Comparison of ENCODE assay signal across 2 cellular contexts in the genomic region with DNA sequence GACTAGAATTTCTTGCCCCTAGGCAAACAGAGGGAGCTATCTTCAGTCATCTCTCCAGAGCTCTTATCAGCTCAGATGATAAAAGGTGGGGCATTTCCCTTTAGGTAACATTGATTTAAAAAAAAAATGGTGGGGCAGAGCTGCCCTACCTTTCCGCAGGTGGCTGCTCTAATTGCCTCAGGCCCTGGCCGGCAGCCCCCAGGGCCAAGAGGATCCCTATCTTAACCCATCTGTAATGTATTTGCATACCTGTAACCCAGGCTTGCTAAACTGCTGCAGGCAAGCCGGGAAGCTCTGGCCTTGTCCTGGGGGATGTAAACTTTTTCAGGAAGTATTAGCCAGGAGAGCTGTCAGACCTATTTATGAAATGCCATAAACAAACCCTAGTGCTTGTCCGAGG.
TF ChIP-seq lines count a peak whose summit lies in the region.

No MANE protein-coding gene starts in this region.

TF ChIP-seq in GM23338, 12 proteins besides CTCF, POLR2A, EP300 and RAD21:
- no peak for TF ChIP-seq POLR2AphosphoS5 (IDR thresholded peaks at IDR 0.05; ENCODE audit: low read depth)
- TF ChIP-seq, protein P1, sequence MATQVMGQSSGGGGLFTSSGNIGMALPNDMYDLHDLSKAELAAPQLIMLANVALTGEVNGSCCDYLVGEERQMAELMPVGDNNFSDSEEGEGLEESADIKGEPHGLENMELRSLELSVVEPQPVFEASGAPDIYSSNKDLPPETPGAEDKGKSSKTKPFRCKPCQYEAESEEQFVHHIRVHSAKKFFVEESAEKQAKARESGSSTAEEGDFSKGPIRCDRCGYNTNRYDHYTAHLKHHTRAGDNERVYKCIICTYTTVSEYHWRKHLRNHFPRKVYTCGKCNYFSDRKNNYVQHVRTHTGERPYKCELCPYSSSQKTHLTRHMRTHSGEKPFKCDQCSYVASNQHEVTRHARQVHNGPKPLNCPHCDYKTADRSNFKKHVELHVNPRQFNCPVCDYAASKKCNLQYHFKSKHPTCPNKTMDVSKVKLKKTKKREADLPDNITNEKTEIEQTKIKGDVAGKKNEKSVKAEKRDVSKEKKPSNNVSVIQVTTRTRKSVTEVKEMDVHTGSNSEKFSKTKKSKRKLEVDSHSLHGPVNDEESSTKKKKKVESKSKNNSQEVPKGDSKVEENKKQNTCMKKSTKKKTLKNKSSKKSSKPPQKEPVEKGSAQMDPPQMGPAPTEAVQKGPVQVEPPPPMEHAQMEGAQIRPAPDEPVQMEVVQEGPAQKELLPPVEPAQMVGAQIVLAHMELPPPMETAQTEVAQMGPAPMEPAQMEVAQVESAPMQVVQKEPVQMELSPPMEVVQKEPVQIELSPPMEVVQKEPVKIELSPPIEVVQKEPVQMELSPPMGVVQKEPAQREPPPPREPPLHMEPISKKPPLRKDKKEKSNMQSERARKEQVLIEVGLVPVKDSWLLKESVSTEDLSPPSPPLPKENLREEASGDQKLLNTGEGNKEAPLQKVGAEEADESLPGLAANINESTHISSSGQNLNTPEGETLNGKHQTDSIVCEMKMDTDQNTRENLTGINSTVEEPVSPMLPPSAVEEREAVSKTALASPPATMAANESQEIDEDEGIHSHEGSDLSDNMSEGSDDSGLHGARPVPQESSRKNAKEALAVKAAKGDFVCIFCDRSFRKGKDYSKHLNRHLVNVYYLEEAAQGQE (IDR thresholded peaks at IDR 0.05; ENCODE audit: unreplicated experiment): no peak
- TF ChIP-seq STAT1 (IDR thresholded peaks at IDR 0.05; ENCODE audit: unreplicated experiment): no peak
- no peak for TF ChIP-seq ZNF331 (CRISPR knock-in tag; IDR thresholded peaks at IDR 0.05; ENCODE audit: low read depth)
- TF ChIP-seq EZH2phosphoT487 (IDR thresholded peaks at IDR 0.05; ENCODE audit: unreplicated experiment): no peak
- TF ChIP-seq NANOG (IDR thresholded peaks at IDR 0.05; ENCODE audit: borderline replicate concordance): no peak
- TF ChIP-seq JUNB (IDR thresholded peaks at IDR 0.05; ENCODE audit: unreplicated experiment): no peak
- TF ChIP-seq ETS1 (IDR thresholded peaks at IDR 0.05): no peak
TF ChIP-seq in GM23338: peak in this region for 0.

TF ChIP-seq in H1, 55 proteins besides CTCF, POLR2A, EP300 and RAD21:
- TF ChIP-seq POLR2AphosphoS5 (IDR thresholded peaks at IDR 0.05; ENCODE audit: low read depth, low read length) (peak; percentile 32; the same call in 1 of the 2 replicates), CBX5 (IDR thresholded peaks at IDR 0.05; ENCODE audit: low read depth, low read length) (no peak)
